ENCODE assay signal across 8 cellular contexts in genomic region chr4:102761478-102761790, GRCh38. TPM values are rescaled to one million over a fixed set of nuclear protein-coding genes. Genes with fewer than 3 reads are reported as not detected.
DNase-seq lines count a peak whose midpoint lies in the region; ATAC-seq and TF ChIP-seq lines count a peak whose summit lies in the region.

No MANE protein-coding gene starts in this region.

- H3K4me3 Mint-ChIP-seq in activated B cell treated with CpG ODN at 0.5 μM for 24 hours: peak overlapping the region; percentile 93

- POLR2A ChIA-PET in activated B cell treated with CpG ODN at 0.5 μM for 24 hours (lab: Charles Lee): interaction anchor here (0.5 to 2.8 kb wide), 22 partner anchors 8 to 1776 kb away, joined by 3 to 110 read pairs (median 6); partner anchors contain the start of genes CISD2, NFKB1, SLC39A8 and SLC9B1

- H3K4me1 Mint-ChIP-seq in activated B cell treated with CpG ODN at 0.5 μM for 24 hours: peaks cover 45% of the 10 kb centered on the region

- H3K4me3 ChIP-seq in sigmoid colon: peak overlapping the region; percentile 52 to 99 (median 84)

- 3 to 10% methylated on average over 9 of the region's 9 CpGs for WGBS in sigmoid colon, 2 donors

- H3K4me1 ChIP-seq in sigmoid colon: peaks cover 0 to 17% (median 10%) of the 10 kb centered on the region in 4 donors

- peak overlapping the region; percentile 96 for H3K27ac Mint-ChIP-seq in activated B cell treated with CpG ODN at 0.5 μM for 24 hours

- H3K27me3 Mint-ChIP-seq in activated B cell treated with CpG ODN at 0.5 μM for 24 hours: no peaks in the 10 kb centered on the region

- DNase-seq in Right ventricle myocardium superior (no peak), cardiac septum (ENCODE audit: low spot score) (no peak), activated B cell treated with CpG ODN at 0.5 μM for 24 hours (no peak), head of caudate nucleus (peak in 30 of 42 donors; percentile 7 to 64 (median 29)), sigmoid colon (no peak), NCI-H1048 (lab: John Stamatoyannopoulos, UW) (no peak), mesenteric fat pad (ENCODE audit: low spot score) (no peak)

- H3K36me3 Mint-ChIP-seq in activated B cell treated with CpG ODN at 0.5 μM for 24 hours (ENCODE audit: low read depth): peaks cover 13% of the 10 kb centered on the region

- TF ChIP-seq POLR2A in sigmoid colon (IDR thresholded peaks at IDR 0.05): no peak

- ATAC-seq in Right ventricle myocardium superior (ENCODE audit: poor library complexity) (peak; percentile 25), activated B cell treated with CpG ODN at 0.5 μM for 24 hours (ENCODE audit: low read depth) (no peak), HG02623 (IDR thresholded peaks at IDR 0.05; ENCODE audit: unreplicated experiment) (no peak)

- no peaks in the 10 kb centered on the region for H3K36me3 ChIP-seq in sigmoid colon

- H3K27ac ChIP-seq in sigmoid colon: peak overlapping the region; percentile 78 to 93 (median 82)

- TF ChIP-seq EP300 in sigmoid colon (IDR thresholded peaks at IDR 0.05): no peak

- no peaks in the 10 kb centered on the region for H3K27me3 ChIP-seq in sigmoid colon

- intact Hi-C loops in Right ventricle myocardium superior (cut with DNase I) (loop anchor here (5.0 kb wide), 1 partner anchor 66 kb away; the partner anchor contains the start of gene UBE2D3), cardiac septum (cut with DNase I) (loop anchor here (5.0 kb wide), 1 partner anchor 106 kb away; the partner anchor contains the start of gene CISD2), activated B cell treated with CpG ODN at 0.5 μM for 24 hours (cut with micrococcal nuclease) (loop anchor here (1.0 to 10.0 kb wide), 4 partner anchors 9 to 327 kb away; partner anchors contain the start of gene SLC9B2), head of caudate nucleus (cut with DNase I) (loop anchor here (2.0 kb wide), 1 partner anchor 65 kb away; the partner anchor contains the start of gene UBE2D3), sigmoid colon (cut with DNase I) (loop anchor here (2.0 to 10.0 kb wide), 4 partner anchors 63 to 333 kb away; partner anchors contain the start of genes BDH2, CISD2 and NFKB1)

- H3K9me3 Mint-ChIP-seq in activated B cell treated with CpG ODN at 0.5 μM for 24 hours: peaks cover 3% of the 10 kb centered on the region

- H3K9me3 ChIP-seq in sigmoid colon: no peaks in the 10 kb centered on the region

- no peak for TF ChIP-seq CTCF in activated B cell treated with CpG ODN at 0.5 μM for 24 hours (IDR thresholded peaks at IDR 0.05)
- no peak for TF ChIP-seq CTCF in sigmoid colon (IDR thresholded peaks at IDR 0.05)

- CTCF ChIA-PET in activated B cell treated with CpG ODN at 0.5 μM for 24 hours (lab: Charles Lee): interaction anchor here (1.4 kb wide), 1 partner anchor 67 kb away, joined by 4 read pairs; the partner anchor contains the start of gene UBE2D3

RNA-seq across cellular contexts. Expression of gene MANBA, which starts 0.7 kb away (rescaled TPM):
- total RNA-seq in Right ventricle myocardium superior (22.4 TPM), cardiac septum (29.8 TPM), activated B cell treated with CpG ODN at 0.5 μM for 24 hours (41.2 and 55.3 TPM in 2 replicates), sigmoid colon (10 to 100 TPM; 25.3 to 47.4 (median 44.8) TPM), mesenteric fat pad (21.4 TPM)
- 10 to 100 TPM in 1 of 3 donors, 1 to 10 TPM in 2; 8.4 to 13.7 (median 8.6) TPM for polyA plus RNA-seq in sigmoid colon

Comparison
In these comparisons a context has a peak if more than half of its experiments do, and no peak if none do; other contexts are left out.
1. DNase-seq: peak in head of caudate nucleus (30 of 42); none in Right ventricle myocardium superior (single experiment), cardiac septum (single experiment), activated B cell treated with CpG ODN at 0.5 μM for 24 hours (single experiment), sigmoid colon (single experiment), NCI-H1048 (single experiment) and mesenteric fat pad (single experiment).